In the genomic region with DNA sequence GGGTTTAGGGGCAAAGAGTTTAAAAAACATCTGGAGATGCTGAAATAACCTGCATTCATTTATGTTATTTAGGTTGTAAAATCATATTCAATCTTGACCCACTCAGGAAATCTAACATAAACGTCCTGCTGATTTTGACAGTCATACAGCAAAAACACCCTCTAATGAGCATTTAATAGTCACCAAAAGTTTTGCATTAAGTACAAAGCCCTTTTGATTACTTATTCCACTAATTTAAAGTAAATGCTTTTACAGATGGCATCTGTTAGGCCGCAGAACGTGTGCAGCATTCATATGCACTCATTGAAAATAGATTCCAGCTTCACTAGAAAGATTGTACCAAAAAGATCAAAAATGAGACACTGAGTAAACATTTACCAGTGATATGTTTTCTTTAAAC, we compare ENCODE assay signal across 7 cellular contexts.
"Had no signal": no experiment of that assay in that cellular context is flagged by ENCODE, and none has a peak within 500 bp of the region (broad histone marks: within the 10 kb centered on the region; RNA-seq: fewer than 3 reads in every experiment).

No MANE protein-coding gene starts in this region.

- DNase-seq: H7, IMR-90, KG1 had no signal

- H3K9me3 ChIP-seq: HAP-1 had no signal

- H3K4me1 ChIP-seq: HAP-1 had no signal

- H3K36me3 ChIP-seq: HAP-1 had no signal

- H3K4me3 Mint-ChIP-seq: GM23338 had no signal

- FAIRE-seq: HTR-8/SVneo, K562 had no signal

- H3K4me3 ChIP-seq: GM23338, HAP-1, K562 had no signal

- H3K9me3 Mint-ChIP-seq: GM23338 had no signal

- H2AFZ ChIP-seq: GM23338 had no signal

- H3K4me1 Mint-ChIP-seq: GM23338 had no signal

- H3K4me2 ChIP-seq: GM23338 had no signal

- H3K27ac Mint-ChIP-seq: GM23338 had no signal
